Comparison of ENCODE assay signal across 1 cellular context in the genomic region with DNA sequence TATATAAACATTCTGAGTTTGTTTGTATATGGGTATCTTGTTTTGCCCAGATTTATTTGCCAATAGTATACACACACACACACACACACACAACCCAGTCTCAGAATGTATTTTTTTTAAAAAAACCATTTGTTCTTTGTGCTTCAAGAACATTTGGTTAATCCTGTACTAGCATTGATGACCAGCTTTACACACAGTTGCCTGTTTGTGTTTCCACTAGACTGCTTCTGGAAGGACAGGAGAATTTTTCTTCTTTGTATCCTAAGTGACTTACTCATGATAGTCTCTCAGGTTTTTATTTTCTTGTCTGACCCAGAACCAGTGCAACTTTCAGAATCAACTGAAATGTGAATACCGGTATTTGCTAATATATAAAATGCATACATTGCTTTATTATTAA.
TF ChIP-seq lines count a peak whose summit lies in the region.

No MANE protein-coding gene starts in this region.

TF ChIP-seq in GM12878, 131 proteins besides CTCF, POLR2A, EP300 and RAD21 (continued from another document):
- TF ChIP-seq E2F4 (IDR thresholded peaks at IDR 0.05; ENCODE audit: low read depth, low read length) = no peak
- TF ChIP-seq POLR2AphosphoS5 (IDR thresholded peaks at IDR 0.05; ENCODE audit: low read length) = no peak
- TF ChIP-seq PAX8 (IDR thresholded peaks at IDR 0.05) = no peak
- TF ChIP-seq BHLHE40 (IDR thresholded peaks at IDR 0.05; ENCODE audit: borderline replicate concordance in 1 of 2, low read depth in 2 of 2, low read length in 1 of 2) = no peak
- no peak for TF ChIP-seq ZNF622 (IDR thresholded peaks at IDR 0.05)
- TF ChIP-seq GATAD2B (conservative IDR thresholded peaks at IDR 0.05; ENCODE audit: low read depth) = no peak
- no peak for TF ChIP-seq GABPA (IDR thresholded peaks at IDR 0.05; ENCODE audit: low read depth)
- TF ChIP-seq, protein P1, sequence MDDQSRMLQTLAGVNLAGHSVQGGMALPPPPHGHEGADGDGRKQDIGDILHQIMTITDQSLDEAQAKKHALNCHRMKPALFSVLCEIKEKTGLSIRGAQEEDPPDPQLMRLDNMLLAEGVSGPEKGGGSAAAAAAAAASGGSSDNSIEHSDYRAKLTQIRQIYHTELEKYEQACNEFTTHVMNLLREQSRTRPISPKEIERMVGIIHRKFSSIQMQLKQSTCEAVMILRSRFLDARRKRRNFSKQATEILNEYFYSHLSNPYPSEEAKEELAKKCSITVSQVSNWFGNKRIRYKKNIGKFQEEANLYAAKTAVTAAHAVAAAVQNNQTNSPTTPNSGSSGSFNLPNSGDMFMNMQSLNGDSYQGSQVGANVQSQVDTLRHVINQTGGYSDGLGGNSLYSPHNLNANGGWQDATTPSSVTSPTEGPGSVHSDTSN (IDR thresholded peaks at IDR 0.05; ENCODE audit: insufficient replicate concordance, low read depth, low read length) = no peak
- no peak for TF ChIP-seq JUNB (IDR thresholded peaks at IDR 0.05)
